Comparison of ENCODE assay signal across 36 cellular contexts in genomic region chr12:107803092-107803491, GRCh38. TPM values are rescaled to one million over a fixed set of nuclear protein-coding genes. Genes with fewer than 3 reads are reported as not detected.
"Had no signal": no experiment of that assay in that cellular context is flagged by ENCODE, and none has a peak within 500 bp of the region (broad histone marks: within the 10 kb centered on the region; RNA-seq: fewer than 3 reads in every experiment).

No MANE protein-coding gene starts in this region.

- H3K27ac ChIP-seq: adrenal gland, ascending aorta, breast epithelium, cardiac muscle cell, esophagus squamous epithelium, gastroesophageal sphincter, heart right ventricle had no signal

- H3K9me3 ChIP-seq: adrenal gland, ascending aorta, breast epithelium, esophagus squamous epithelium, gastroesophageal sphincter, heart right ventricle had no signal

- DNase-seq: activated CD4-positive, alpha-beta memory T cell treated with anti-CD3 and anti-CD28 coated beads for 36 hours; activated CD4-positive, alpha-beta T cell treated with anti-CD3 and anti-CD28 coated beads for 36 hours; activated CD4-positive, alpha-beta T cell treated with anti-CD3 and anti-CD28 coated beads, Interleukin-2, amount 10 ng/mL, durations not matched to agents 24 days and 14 days; activated CD4-positive, CD25-positive, alpha-beta regulatory T cell; activated CD4-positive, CD25-positive, alpha-beta regulatory T cell treated with anti-CD3 and anti-CD28 coated beads, Interleukin-2, amount 50 U/mL, for 72 hours; activated CD8-positive, alpha-beta memory T cell treated with anti-CD3 and anti-CD28 coated beads, Interleukin-2, amount 10 ng/mL, durations not matched to agents 7 days and 5 days; activated CD8-positive, alpha-beta memory T cell treated with anti-CD3 and anti-CD28 coated beads, Interleukin-2, amount 50 U/mL, for 4 hours; activated CD8-positive, alpha-beta T cell treated with anti-CD3 and anti-CD28 coated beads, Interleukin-2, amount 10 ng/mL, durations not matched to agents 7 days and 5 days; activated effector memory CD4-positive, alpha-beta T cell treated with anti-CD3 and anti-CD28 coated beads, Interleukin-2, amount 50 U/mL, for 16 hours; activated naive CD4-positive, alpha-beta T cell treated with anti-CD3 and anti-CD28 coated beads for 36 hours; activated naive CD8-positive, alpha-beta T cell treated with anti-CD3 and anti-CD28 coated beads for 36 hours; activated naive CD8-positive, alpha-beta T cell treated with anti-CD3 and anti-CD28 coated beads, Interleukin-2, amount 50 U/mL, for 24 hours; activated T-cell treated with anti-CD3 and anti-CD28 coated beads, Interleukin-2, amount 50 U/mL, for 1 hour; activated T-cell treated with anti-CD3 and anti-CD28 coated beads, Interleukin-2, amount 50 U/mL, for 48 hours; adrenal gland; central memory CD4-positive, alpha-beta T cell; cerebellar nuclear complex; cortex of kidney; dermis blood vessel endothelial cell; effector CD4-positive, alpha-beta T cell; effector memory CD8-positive, alpha-beta T cell; esophagus squamous epithelium; foreskin melanocyte; heart right ventricle; T-helper 2 cell had no signal

- H3K4me3 ChIP-seq: adrenal gland, ascending aorta, breast epithelium, cardiac muscle cell, esophagus squamous epithelium, gastroesophageal sphincter, heart right ventricle had no signal

- H3K4me1 ChIP-seq: adrenal gland, ascending aorta, breast epithelium, esophagus squamous epithelium, gastroesophageal sphincter had no signal

- ATAC-seq: activated CD4-positive, alpha-beta T cell treated with anti-CD3 and anti-CD28 coated beads for 36 hours; activated CD8-positive, alpha-beta memory T cell treated with anti-CD3 and anti-CD28 coated beads, Interleukin-2, amount 10 ng/mL, durations not matched to agents 7 days and 5 days; activated CD8-positive, alpha-beta T cell treated with anti-CD3 and anti-CD28 coated beads, Interleukin-2, amount 10 ng/mL, durations not matched to agents 7 days and 5 days; activated naive CD8-positive, alpha-beta T cell treated with anti-CD3 and anti-CD28 coated beads, Interleukin-2, amount 50 U/mL, for 24 hours; effector memory CD8-positive, alpha-beta T cell; gastroesophageal sphincter; heart right ventricle had no signal

- H3K36me3 ChIP-seq: adrenal gland, ascending aorta, breast epithelium, cardiac muscle cell, esophagus squamous epithelium, gastroesophageal sphincter, heart right ventricle had no signal

- H3K27me3 ChIP-seq: adrenal gland, ascending aorta, breast epithelium had no signal

RNA-seq across cellular contexts. Expression of gene ASCL4, which starts 28.6 kb away (rescaled TPM):
- total RNA-seq: activated CD4-positive, alpha-beta memory T cell treated with anti-CD3 and anti-CD28 coated beads for 36 hours; activated CD4-positive, alpha-beta T cell treated with anti-CD3 and anti-CD28 coated beads for 36 hours; activated CD4-positive, alpha-beta T cell treated with anti-CD3 and anti-CD28 coated beads, Interleukin-2, amount 10 ng/mL, durations not matched to agents 24 days and 14 days; activated CD8-positive, alpha-beta memory T cell treated with anti-CD3 and anti-CD28 coated beads for 36 hours; activated CD8-positive, alpha-beta memory T cell treated with anti-CD3 and anti-CD28 coated beads, Interleukin-2, amount 10 ng/mL, durations not matched to agents 7 days and 5 days; activated CD8-positive, alpha-beta T cell treated with anti-CD3 and anti-CD28 coated beads, Interleukin-2, amount 10 ng/mL, durations not matched to agents 7 days and 5 days; activated naive CD4-positive, alpha-beta T cell treated with anti-CD3 and anti-CD28 coated beads for 36 hours; activated naive CD8-positive, alpha-beta T cell treated with anti-CD3 and anti-CD28 coated beads for 36 hours; activated T-helper 1 cell treated with anti-CD3 and anti-CD28 coated beads, Interleukin-12 subunit alpha, Interleukin-12 subunit beta, Interleukin-2, Interleukin-4 antibody, amounts not matched to agents 30 ng/mL and 10 ng/mL and 1 ng/mL, durations not matched to agents 14 hours and 24 hours and 36 hours; activated T-helper 2 cell treated with anti-CD3 and anti-CD28 coated beads, Interferon-gamma antibody, Interleukin-2, Interleukin-4, amounts not matched to agents 10 μg/mL and 5 μg/mL and 100 μg/mL, durations not matched to agents 14 hours and 24 hours and 36 hours; adrenal gland; ascending aorta; cardiac muscle cell; dermis blood vessel endothelial cell; fibroblast of lung; fibroblast of villous mesenchyme; gastroesophageal sphincter; glomerular endothelial cell; heart right ventricle; T-helper 1 cell treated with Interleukin-12 subunit alpha and Interleukin-12 subunit beta and Interleukin-4 antibody, amounts not matched to agents 30 ng/mL and 1 ng/mL, for 36 hours had no signal
- polyA plus RNA-seq: cardiac muscle cell, fibroblast of lung, heart right ventricle had no signal
